Comparison of ENCODE assay signal across 1 cellular context in genomic region chr3:190513409-190514162, GRCh38.
TF ChIP-seq lines count a peak whose summit lies in the region.

Gene IL1RAP (plus strand): TSS chr3:190514085. CDS start chr3:190564290, 50,205 bp downstream.

TF ChIP-seq in HepG2, 621 proteins besides CTCF, POLR2A, EP300 and RAD21 (continued from another document and continues in another):
- no peak for TF ChIP-seq GMEB2 (CRISPR knock-in tag; IDR thresholded peaks at IDR 0.05; ENCODE audit: low read depth)
- no peak for TF ChIP-seq ZNF30 (CRISPR knock-in tag; IDR thresholded peaks at IDR 0.05)
- no peak for TF ChIP-seq MAZ (IDR thresholded peaks at IDR 0.05; ENCODE audit: borderline replicate concordance, low read depth, low read length)
- TF ChIP-seq MAZ (CRISPR knock-in tag; IDR thresholded peaks at IDR 0.05; ENCODE audit: low read depth) = peak; percentile 85
- peak; percentile 34; the same call in 1 of the 2 replicates for TF ChIP-seq ZNF605 (CRISPR knock-in tag; IDR thresholded peaks at IDR 0.05)
- peak; percentile 86 for TF ChIP-seq MXD4 (CRISPR knock-in tag; IDR thresholded peaks at IDR 0.05)
- no peak for TF ChIP-seq GPBP1L1 (CRISPR knock-in tag; IDR thresholded peaks at IDR 0.05)
- TF ChIP-seq HNF4A (CRISPR knock-in tag; IDR thresholded peaks at IDR 0.05) = peak; percentile 46
- TF ChIP-seq ZMAT3 (CRISPR knock-in tag; conservative IDR thresholded peaks at IDR 0.05) = peak; percentile 75; the same call in 1 of the 2 replicates
- TF ChIP-seq ZNF367 (CRISPR knock-in tag; IDR thresholded peaks at IDR 0.05; ENCODE audit: borderline replicate concordance) = no peak
- no peak for TF ChIP-seq ZNF644 (CRISPR knock-in tag; IDR thresholded peaks at IDR 0.05; ENCODE audit: low read depth)
- TF ChIP-seq ARNT2 (CRISPR knock-in tag; IDR thresholded peaks at IDR 0.05; ENCODE audit: low read depth) = peak; percentile 76
- TF ChIP-seq ZNF577 (CRISPR knock-in tag; IDR thresholded peaks at IDR 0.05; ENCODE audit: borderline replicate concordance, low read depth) = no peak
- no peak for TF ChIP-seq NPAS2 (CRISPR knock-in tag; IDR thresholded peaks at IDR 0.05; ENCODE audit: borderline replicate concordance)
- TF ChIP-seq TIGD3 (CRISPR knock-in tag; IDR thresholded peaks at IDR 0.05; ENCODE audit: borderline replicate concordance) = no peak
- TF ChIP-seq FLYWCH1 (CRISPR knock-in tag; IDR thresholded peaks at IDR 0.05) = no peak
- TF ChIP-seq NFRKB (IDR thresholded peaks at IDR 0.05) = no peak
- TF ChIP-seq ADNP (CRISPR knock-in tag; IDR thresholded peaks at IDR 0.05) = peak; percentile 73
- TF ChIP-seq FOXP1 (IDR thresholded peaks at IDR 0.05) = no peak
- TF ChIP-seq FOXP1 (CRISPR knock-in tag; IDR thresholded peaks at IDR 0.05) = peak; percentile 6; the same call in 1 of the 2 replicates
- TF ChIP-seq GRHL1 (CRISPR knock-in tag; conservative IDR thresholded peaks at IDR 0.05) = no peak
- peak; percentile 85 for TF ChIP-seq ARID5B (CRISPR knock-in tag; IDR thresholded peaks at IDR 0.05)
- peak; percentile 27 for TF ChIP-seq PHF5A (CRISPR knock-in tag; IDR thresholded peaks at IDR 0.05; ENCODE audit: low read depth, unreplicated experiment)
- peak; percentile 64 for TF ChIP-seq TAF1 (CRISPR knock-in tag; IDR thresholded peaks at IDR 0.05)
- no peak for TF ChIP-seq IKZF4 (CRISPR knock-in tag; IDR thresholded peaks at IDR 0.05; ENCODE audit: borderline replicate concordance, low read depth, not compliant biosample characterization)
- no peak; the same call in 1 of the 2 replicates for TF ChIP-seq ZNF460 (CRISPR knock-in tag; IDR thresholded peaks at IDR 0.05; ENCODE audit: borderline replicate concordance)
- TF ChIP-seq TOE1 (CRISPR knock-in tag; IDR thresholded peaks at IDR 0.05) = no peak
- no peak for TF ChIP-seq ATF1 (CRISPR knock-in tag; IDR thresholded peaks at IDR 0.05)
- no peak for TF ChIP-seq SNAPC4 (CRISPR knock-in tag; IDR thresholded peaks at IDR 0.05)
- TF ChIP-seq MIER3 (CRISPR knock-in tag; IDR thresholded peaks at IDR 0.05; ENCODE audit: borderline replicate concordance) = peak; percentile 90; the same call in 1 of the 2 replicates
- 0 out of 2 replicates have a peak, but pooled peaks have one; percentile 54 for TF ChIP-seq ZBED4 (CRISPR knock-in tag; IDR thresholded peaks at IDR 0.05; ENCODE audit: borderline replicate concordance)
- TF ChIP-seq ZNF678 (CRISPR knock-in tag; IDR thresholded peaks at IDR 0.05) = no peak
- no peak; the same call in 1 of the 2 replicates for TF ChIP-seq ZNF788 (CRISPR knock-in tag; IDR thresholded peaks at IDR 0.05; ENCODE audit: borderline replicate concordance)
- peak; percentile 60; the same call in 1 of the 2 replicates for TF ChIP-seq KLF12 (CRISPR knock-in tag; IDR thresholded peaks at IDR 0.05; ENCODE audit: borderline replicate concordance)
- TF ChIP-seq GATA4 (IDR thresholded peaks at IDR 0.05; ENCODE audit: borderline replicate concordance, low read depth) = no peak
- TF ChIP-seq IKZF5 (CRISPR knock-in tag; IDR thresholded peaks at IDR 0.05) = peak; percentile 75; the same call in 1 of the 2 replicates
- TF ChIP-seq DR1 (CRISPR knock-in tag; IDR thresholded peaks at IDR 0.05) = peak; percentile 20; the same call in 1 of the 2 replicates
- TF ChIP-seq ZBTB8A (CRISPR knock-in tag; IDR thresholded peaks at IDR 0.05; ENCODE audit: borderline replicate concordance, low read depth) = no peak
- TF ChIP-seq KMT2A (CRISPR knock-in tag; IDR thresholded peaks at IDR 0.05) = peak; percentile 93
- peak; percentile 87 for TF ChIP-seq SALL2 (CRISPR knock-in tag; IDR thresholded peaks at IDR 0.05)
- no peak; the same call in 1 of the 2 replicates for TF ChIP-seq ZKSCAN1 (IDR thresholded peaks at IDR 0.05; ENCODE audit: low read length)
